ENCODE assay signal across 10 cellular contexts in the genomic region with DNA sequence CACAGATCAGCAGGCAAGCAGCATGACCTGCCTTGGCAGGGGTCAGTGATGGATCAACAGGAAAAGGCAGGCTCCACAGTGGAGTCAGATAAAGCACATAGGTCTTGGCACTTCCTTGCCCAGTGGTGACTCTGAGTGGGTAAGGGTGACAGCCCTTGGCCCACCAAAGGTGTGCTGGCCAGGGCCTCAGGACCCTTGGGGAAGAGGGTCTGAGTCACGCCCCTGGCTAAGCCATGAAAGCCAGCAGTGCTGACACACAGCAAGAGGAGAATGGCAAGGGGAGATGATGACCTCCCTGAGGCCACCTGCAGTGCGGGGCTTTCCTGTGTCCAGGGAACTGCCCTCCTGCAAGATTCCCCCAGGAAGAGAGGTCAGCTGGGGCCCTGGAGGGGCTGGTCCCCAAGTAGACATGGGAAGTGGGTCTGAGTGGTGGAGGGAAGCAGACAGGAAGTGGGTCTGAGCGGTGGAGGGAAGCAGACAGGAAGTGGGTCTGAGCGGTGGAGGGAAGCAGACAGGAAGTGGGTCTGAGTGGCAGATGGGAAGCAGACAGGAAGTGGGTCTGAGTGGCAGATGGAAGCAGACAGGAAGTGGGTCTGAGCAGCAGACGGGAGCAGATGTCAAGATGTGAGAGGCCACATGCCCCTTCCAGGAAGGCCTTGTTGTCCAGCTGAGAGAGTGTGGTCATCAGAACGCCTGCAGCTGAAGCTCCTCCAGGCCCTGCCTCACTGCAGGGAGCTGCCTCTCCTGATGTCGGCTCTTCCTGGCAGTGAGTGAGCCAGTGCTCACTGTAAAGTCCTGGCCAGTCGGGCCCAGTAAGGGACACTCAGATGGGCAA. TPM values are rescaled to one million over a fixed set of nuclear protein-coding genes. Genes with fewer than 3 reads are reported as not detected.
A peak's percentile ranks its signal among the peaks of the same experiment; 100 is the strongest.
DNase-seq lines count a peak whose midpoint lies in the region; ATAC-seq, FAIRE-seq and TF ChIP-seq lines count a peak whose summit lies in the region.
"Had no signal": no experiment of that assay in that cellular context is flagged by ENCODE, and none has a peak within 500 bp of the region (broad histone marks: within the 10 kb centered on the region; RNA-seq: fewer than 3 reads in every experiment).

No MANE protein-coding gene starts in this region.

- FAIRE-seq in small intestine (lab: Jason Lieb, UNC): no peak

- H3K4me1 ChIP-seq in OCI-LY3 (ENCODE audit: low read length): peaks cover 4% of the 10 kb centered on the region; the same call in 1 of the 2 replicates
- H3K4me1 ChIP-seq in small intestine (ENCODE audit: control insufficient read depth in 2 of 2, insufficient read depth in 1 of 2, low read depth in 1 of 2, low read length in 1 of 2): no peaks in the 10 kb centered on the region

- no peak for TF ChIP-seq CTCF in OCI-LY3 (IDR thresholded peaks at IDR 0.05; ENCODE audit: low read depth, low read length)

- H2AFZ ChIP-seq in OCI-LY3 (ENCODE audit: low read depth, low read length): peak overlapping the region; percentile 56; the same call in 1 of the 2 replicates

- H3K27me3 ChIP-seq in OCI-LY3 (ENCODE audit: low read depth, low read length) (no peaks in the 10 kb centered on the region), small intestine (ENCODE audit: control insufficient read depth in 2 of 2, insufficient read depth in 2 of 2, low read length in 2 of 2) (no peaks in the 10 kb centered on the region)

- H3K36me3 Mint-ChIP-seq in activated naive CD8-positive, alpha-beta T cell: no peaks in the 10 kb centered on the region

- peak overlapping the region; percentile 91 for H3K27ac Mint-ChIP-seq in activated naive CD8-positive, alpha-beta T cell

- no peaks in the 10 kb centered on the region for H3K36me3 ChIP-seq in OCI-LY3 (replicated peaks; ENCODE audit: low read depth, low read length)
- H3K36me3 ChIP-seq in small intestine (ENCODE audit: control insufficient read depth in 2 of 2, insufficient read depth in 2 of 2, low read length in 2 of 2): no peaks in the 10 kb centered on the region

- peak; percentile 1 for DNase-seq in GF-D8 (lab: John Stamatoyannopoulos, UW)
- DNase-seq in small intestine: peak; percentile 25
- no peak for DNase-seq in 8988T
- DNase-seq in NCI-H510A (lab: John Stamatoyannopoulos, UW): no peak
- DNase-seq: cerebellar nuclear complex had no signal

- H3K4me2 ChIP-seq in OCI-LY3 (ENCODE audit: low read length): no peak overlapping the region

- no peak overlapping the region for H3K9ac ChIP-seq in OCI-LY3 (ENCODE audit: low read length)

- peaks cover 3% of the 10 kb centered on the region for H3K9me3 Mint-ChIP-seq in activated naive CD8-positive, alpha-beta T cell (ENCODE audit: low read depth)

- H3K27me3 Mint-ChIP-seq in activated naive CD8-positive, alpha-beta T cell: no peaks in the 10 kb centered on the region

- H3K9me3 ChIP-seq in OCI-LY3 (ENCODE audit: insufficient read depth, low read length): no peaks in the 10 kb centered on the region
- H3K9me3 ChIP-seq in small intestine (ENCODE audit: control insufficient read depth, low read depth): no peaks in the 10 kb centered on the region

- H3K4me1 Mint-ChIP-seq in activated naive CD8-positive, alpha-beta T cell (ENCODE audit: low read depth): peaks cover 48% of the 10 kb centered on the region

- no peaks in the 10 kb centered on the region for H4K20me1 ChIP-seq in OCI-LY3 (ENCODE audit: insufficient read depth, low read length)

- WGBS in small intestine, 3 donors: 62 to 82% (median 71%) methylated on average over 8 of the region's 8 CpGs

- H3K4me3 Mint-ChIP-seq in activated naive CD8-positive, alpha-beta T cell: peak overlapping the region; percentile 59

- no peak overlapping the region for H3K27ac ChIP-seq in OCI-LY3 (ENCODE audit: low read length)
- peak overlapping the region in 1 of 2 donors; percentile 6 for H3K27ac ChIP-seq in small intestine (ENCODE audit: low read depth in 1 of 2, low read length in 1 of 2)

- ATAC-seq in HG03108 (IDR thresholded peaks at IDR 0.05; ENCODE audit: unreplicated experiment): no peak
- ATAC-seq in HG03159 (IDR thresholded peaks at IDR 0.05; ENCODE audit: unreplicated experiment): no peak
- ATAC-seq: right cardiac atrium had no signal

- H3K4me3 ChIP-seq in OCI-LY3 (ENCODE audit: low read length) (no peak overlapping the region), small intestine (ENCODE audit: low read depth in 1 of 2, low read length in 2 of 2) (no peak overlapping the region)

- no peaks in the 10 kb centered on the region for H3K79me2 ChIP-seq in OCI-LY3 (ENCODE audit: low read length)

RNA-seq across cellular contexts. Expression of a gene that starts 34.8 kb away (rescaled TPM):
- polyA plus RNA-seq in small intestine: 1 to 10 TPM in 1 of 3 donors, not detected in 2; 2.0 TPM

Comparison
In these comparisons a context has a peak if more than half of its experiments do, and no peak if none do; other contexts are left out.
1. DNase-seq: peak in GF-D8 (single experiment) and small intestine (single experiment); none in 8988T (single experiment) and NCI-H510A (single experiment).